Comparison of ENCODE assay signal across 10 cellular contexts in the genomic region with DNA sequence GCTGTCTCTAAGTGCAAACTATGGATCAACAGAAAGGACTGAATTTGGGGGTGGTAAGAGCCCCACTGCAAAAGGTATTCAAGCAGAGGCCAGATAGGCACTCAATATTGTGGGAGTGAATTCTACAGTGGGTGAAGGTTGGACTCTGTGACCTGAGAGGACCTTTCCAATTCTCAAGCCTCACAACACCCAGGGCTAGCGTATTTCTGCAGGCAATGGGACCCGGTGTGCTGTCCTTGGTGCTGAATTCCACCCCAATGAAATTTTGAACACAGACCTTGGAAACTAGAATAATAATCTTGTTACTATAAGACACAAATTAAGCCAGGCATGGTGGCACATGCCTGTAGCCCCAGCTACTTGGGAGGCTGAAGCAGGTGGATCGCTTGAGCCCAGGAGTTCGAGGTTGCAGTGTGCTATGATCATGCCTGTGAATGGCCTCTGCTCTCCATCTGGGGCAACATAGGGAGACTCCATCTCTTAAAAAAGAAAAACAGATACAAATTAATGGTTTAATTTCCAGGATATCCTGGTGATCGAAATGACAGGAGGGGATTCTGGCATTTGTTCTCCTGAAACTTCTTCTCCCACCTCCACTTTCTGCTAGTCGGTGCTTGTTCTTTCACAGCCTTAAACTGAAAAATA.
DNase-seq lines count a peak whose midpoint lies in the region; ATAC-seq and TF ChIP-seq lines count a peak whose summit lies in the region.
"Had no signal": no experiment of that assay in that cellular context is flagged by ENCODE, and none has a peak within 500 bp of the region (broad histone marks: within the 10 kb centered on the region; RNA-seq: fewer than 3 reads in every experiment).

No MANE protein-coding gene starts in this region.

- H3K4me3 Mint-ChIP-seq in HFFc6 = no peak overlapping the region
- H3K4me3 Mint-ChIP-seq in activated CD4-positive, alpha-beta memory T cell treated with anti-CD3 and anti-CD28 coated beads for 36 hours = no peak overlapping the region

- peaks cover 25% of the 10 kb centered on the region; the same call in 1 of the 2 replicates for H3K27me3 Mint-ChIP-seq in HFFc6 (ENCODE audit: insufficient read depth)
- peaks cover 19% of the 10 kb centered on the region for H3K27me3 Mint-ChIP-seq in activated CD4-positive, alpha-beta memory T cell treated with anti-CD3 and anti-CD28 coated beads for 36 hours

- peak; percentile 16 for DNase-seq in COLO829 (ENCODE audit: low spot score)
- DNase-seq in HFFc6 = peak; percentile 9
- DNase-seq in activated CD4-positive, alpha-beta memory T cell treated with anti-CD3 and anti-CD28 coated beads for 36 hours = peak; percentile 31
- DNase-seq in iPS-NIHi11 (ENCODE audit: low spot score) = peak; percentile 87
- DNase-seq in 8988T = no peak
- no peak for DNase-seq in superior temporal gyrus (ENCODE audit: extremely low spot score)
- DNase-seq: hippocampal formation had no signal

- no peaks in the 10 kb centered on the region for H3K4me1 Mint-ChIP-seq in HFFc6 (ENCODE audit: low read depth)
- no peaks in the 10 kb centered on the region for H3K4me1 Mint-ChIP-seq in activated CD4-positive, alpha-beta memory T cell treated with anti-CD3 and anti-CD28 coated beads for 36 hours (ENCODE audit: low read depth)

- H3K27ac Mint-ChIP-seq in HFFc6 = no peak overlapping the region
- no peak overlapping the region for H3K27ac Mint-ChIP-seq in activated CD4-positive, alpha-beta memory T cell treated with anti-CD3 and anti-CD28 coated beads for 36 hours
- H3K27ac Mint-ChIP-seq: activated naive CD4-positive, alpha-beta T cell treated with anti-CD3 and anti-CD28 coated beads, Interleukin-2, amount 50 U/mL, for 72 hours had no signal

- intact Hi-C loops in activated CD4-positive, alpha-beta memory T cell treated with anti-CD3 and anti-CD28 coated beads for 36 hours (cut with micrococcal nuclease) = no loop called here

- no peaks in the 10 kb centered on the region for H3K9me3 Mint-ChIP-seq in HFFc6
- H3K9me3 Mint-ChIP-seq in activated CD4-positive, alpha-beta memory T cell treated with anti-CD3 and anti-CD28 coated beads for 36 hours = no peaks in the 10 kb centered on the region
- H3K9me3 Mint-ChIP-seq: activated naive CD4-positive, alpha-beta T cell treated with anti-CD3 and anti-CD28 coated beads, Interleukin-2, amount 50 U/mL, for 72 hours had no signal

- no peak for TF ChIP-seq CTCF in HFFc6 (IDR thresholded peaks at IDR 0.05)

- POLR2A ChIA-PET in activated CD4-positive, alpha-beta memory T cell treated with anti-CD3 and anti-CD28 coated beads for 36 hours (lab: Charles Lee) = no interaction called here

- no peak for ATAC-seq in HG03432 (IDR thresholded peaks at IDR 0.05; ENCODE audit: unreplicated experiment)
- no peak for ATAC-seq in HG03571 (IDR thresholded peaks at IDR 0.05; ENCODE audit: unreplicated experiment)
- ATAC-seq: activated naive CD4-positive, alpha-beta T cell treated with anti-CD3 and anti-CD28 coated beads, Interleukin-2, amount 50 U/mL, for 72 hours had no signal

- H3K36me3 Mint-ChIP-seq in HFFc6 (ENCODE audit: low read depth) = no peaks in the 10 kb centered on the region
- H3K36me3 Mint-ChIP-seq in activated CD4-positive, alpha-beta memory T cell treated with anti-CD3 and anti-CD28 coated beads for 36 hours = no peaks in the 10 kb centered on the region
- H3K36me3 Mint-ChIP-seq: activated naive CD4-positive, alpha-beta T cell treated with anti-CD3 and anti-CD28 coated beads, Interleukin-2, amount 50 U/mL, for 72 hours had no signal

- CTCF ChIA-PET in activated CD4-positive, alpha-beta memory T cell treated with anti-CD3 and anti-CD28 coated beads for 36 hours (lab: Charles Lee) = no interaction called here

Comparison
In these comparisons a context has a peak if more than half of its experiments do, and no peak if none do; other contexts are left out.
1. DNase-seq: peak in COLO829 (single experiment), HFFc6 (single experiment), activated CD4-positive, alpha-beta memory T cell treated with anti-CD3 and anti-CD28 coated beads for 36 hours (single experiment) and iPS-NIHi11 (single experiment); none in 8988T (single experiment) and superior temporal gyrus (single experiment).